Comparison of ENCODE assay signal across 16 cellular contexts in the genomic region with DNA sequence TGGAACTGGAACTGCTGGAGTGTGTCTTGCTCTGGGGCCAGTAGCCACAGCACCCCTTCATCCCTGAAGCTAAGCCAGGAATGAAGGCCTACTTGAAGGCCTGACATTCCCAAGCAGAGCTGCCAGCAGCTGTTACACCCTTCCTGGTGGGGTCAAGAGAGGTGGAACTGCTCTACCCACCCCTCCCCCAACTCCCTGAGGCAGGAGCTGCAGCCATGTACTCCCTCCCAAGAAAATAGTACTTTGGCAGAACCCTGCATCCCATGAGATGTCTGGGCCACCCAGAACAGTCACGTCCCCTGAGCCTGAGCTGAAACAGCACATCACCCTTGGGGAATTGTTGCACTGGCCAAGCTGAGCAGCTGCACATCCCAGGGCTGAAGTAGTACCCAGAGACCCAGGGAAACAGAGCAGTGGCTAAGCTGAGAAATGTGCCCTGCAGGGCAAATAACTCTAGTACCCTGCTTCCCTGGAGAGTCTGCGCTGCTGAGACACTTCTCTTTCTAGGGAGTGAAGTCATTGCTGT.
DNase-seq lines count a peak whose midpoint lies in the region; ATAC-seq and TF ChIP-seq lines count a peak whose summit lies in the region.
"Had no signal": no experiment of that assay in that cellular context is flagged by ENCODE, and none has a peak within 500 bp of the region (broad histone marks: within the 10 kb centered on the region; RNA-seq: fewer than 3 reads in every experiment).

No MANE protein-coding gene starts in this region.

- H3K27ac Mint-ChIP-seq in osteocyte (ENCODE audit: unreplicated experiment) = peak overlapping the region; percentile 59

- H3K4me2 ChIP-seq in BLaER1 treated with 17β-estradiol and CSF1 and Interleukin-3, amounts not matched to agents 10 nM and 100 nM = peak overlapping the region in 6 of 11 experiments; percentile 25 to 64 (median 42); a peak in 11 of 22 replicates

- no peak for TF ChIP-seq CTCF in osteocyte (IDR thresholded peaks at IDR 0.05)

- H3K4me1 Mint-ChIP-seq in osteocyte (ENCODE audit: unreplicated experiment) = peaks cover 49% of the 10 kb centered on the region

- ATAC-seq in left cardiac atrium = peak; percentile 78 to 79
- ATAC-seq in GM21367 (IDR thresholded peaks at IDR 0.05; ENCODE audit: unreplicated experiment) = no peak
- ATAC-seq in HG02642 (IDR thresholded peaks at IDR 0.05; ENCODE audit: poor library complexity, unreplicated experiment) = no peak
- no peak for ATAC-seq in HG03135 (IDR thresholded peaks at IDR 0.05; ENCODE audit: unreplicated experiment)
- ATAC-seq: activated naive CD4-positive, alpha-beta T cell treated with anti-CD3 and anti-CD28 coated beads, Interleukin-2, amount 50 U/mL, for 72 hours; left colon; naive thymus-derived CD4-positive, alpha-beta T cell had no signal

- H3K27me3 ChIP-seq in BLaER1 treated with 17β-estradiol and CSF1 and Interleukin-3, amounts not matched to agents 10 nM and 100 nM = no peaks in the 10 kb centered on the region
- H3K27me3 ChIP-seq: thyroid gland had no signal

- intact Hi-C loops in left cardiac atrium (cut with DNase I) = no loop called here

- no peak overlapping the region for H3K27ac ChIP-seq in BLaER1 treated with 17β-estradiol and CSF1 and Interleukin-3, amounts not matched to agents 10 nM and 100 nM
- H3K27ac ChIP-seq: thyroid gland had no signal

- no peak overlapping the region for H3K4me3 ChIP-seq in BLaER1 treated with 17β-estradiol and CSF1 and Interleukin-3, amounts not matched to agents 10 nM and 100 nM
- H3K4me3 ChIP-seq: thyroid gland had no signal

- H3K4me1 ChIP-seq in BLaER1 treated with 17β-estradiol and CSF1 and Interleukin-3, amounts not matched to agents 10 nM and 100 nM = peaks cover 0 to 32% (median 14%) of the 10 kb centered on the region in 10 experiments; a peak in 14 of 20 replicates

- H3K9ac ChIP-seq in BLaER1 treated with 17β-estradiol and CSF1 and Interleukin-3, amounts not matched to agents 10 nM and 100 nM = 0 out of 22 replicates have a peak overlapping the region, but pooled peaks of 1 of the 11 experiments have one; percentile 4

- peaks cover 0 to 5% (median 0%) of the 10 kb centered on the region in 11 experiments; a peak in 3 of 22 replicates for H3K9me3 ChIP-seq in BLaER1 treated with 17β-estradiol and CSF1 and Interleukin-3, amounts not matched to agents 10 nM and 100 nM (replicated peaks in 1 of 11)
- H3K9me3 ChIP-seq: thyroid gland had no signal

- no peaks in the 10 kb centered on the region for H3K9me3 Mint-ChIP-seq in osteocyte (ENCODE audit: unreplicated experiment)
- H3K9me3 Mint-ChIP-seq: activated naive CD4-positive, alpha-beta T cell treated with anti-CD3 and anti-CD28 coated beads, Interleukin-2, amount 50 U/mL, for 72 hours; central memory CD8-positive, alpha-beta T cell; naive thymus-derived CD4-positive, alpha-beta T cell; T-helper 1 cell treated with Interleukin-12 subunit alpha and Interleukin-12 subunit beta and Interleukin-4 antibody, amounts not matched to agents 30 μg/mL and 1 μg/mL, for 36 hours had no signal

- H4K20me1 ChIP-seq in BLaER1 treated with 17β-estradiol and CSF1 and Interleukin-3, amounts not matched to agents 10 nM and 100 nM = peaks cover 0 to 89% (median 15%) of the 10 kb centered on the region in 11 experiments; a peak in 16 of 22 replicates

- no peaks in the 10 kb centered on the region for H3K27me3 Mint-ChIP-seq in osteocyte (ENCODE audit: unreplicated experiment)
- H3K27me3 Mint-ChIP-seq: central memory CD8-positive, alpha-beta T cell; naive thymus-derived CD4-positive, alpha-beta T cell had no signal

- no peak overlapping the region for H3K4me3 Mint-ChIP-seq in osteocyte (ENCODE audit: unreplicated experiment)
- H3K4me3 Mint-ChIP-seq: central memory CD8-positive, alpha-beta T cell; naive thymus-derived CD4-positive, alpha-beta T cell; T-helper 1 cell treated with Interleukin-12 subunit alpha and Interleukin-12 subunit beta and Interleukin-4 antibody, amounts not matched to agents 30 μg/mL and 1 μg/mL, for 36 hours had no signal

- DNase-seq in amniotic epithelial cell (ENCODE audit: low read depth) (peak; percentile 6), left cardiac atrium (no peak), osteocyte (ENCODE audit: extremely low spot score, unreplicated experiment) (no peak), EL (no peak)
- DNase-seq: activated CD4-positive, alpha-beta T cell treated with anti-CD3 and anti-CD28 coated beads for 1 hour; left colon; MM.1S; naive thymus-derived CD4-positive, alpha-beta T cell had no signal

- H3K36me3 ChIP-seq in BLaER1 treated with 17β-estradiol and CSF1 and Interleukin-3, amounts not matched to agents 10 nM and 100 nM = peaks cover 79 to 98% (median 94%) of the 10 kb centered on the region in 11 experiments

- H3K36me3 Mint-ChIP-seq in osteocyte (ENCODE audit: unreplicated experiment) = peaks cover 31% of the 10 kb centered on the region

Comparison
In these comparisons a context has a peak if more than half of its experiments do, and no peak if none do; other contexts are left out.
1. ATAC-seq: peak in left cardiac atrium (2 of 2); none in GM21367 (single experiment), HG02642 (single experiment) and HG03135 (single experiment).